Comparison of ENCODE assay signal across 25 cellular contexts in genomic region chr4:75087865-75088264, GRCh38.
DNase-seq lines count a peak whose midpoint lies in the region; ATAC-seq and TF ChIP-seq lines count a peak whose summit lies in the region.
"Had no signal": no experiment of that assay in that cellular context is flagged by ENCODE, and none has a peak within 500 bp of the region (broad histone marks: within the 10 kb centered on the region; RNA-seq: fewer than 3 reads in every experiment).

No MANE protein-coding gene starts in this region.

- DNase-seq in Right ventricle myocardium inferior (ENCODE audit: missing footprints) (no peak), right atrium auricular region (ENCODE audit: low spot score) (no peak), left ventricle myocardium superior (no peak), D341Med (ENCODE audit: low spot score) (no peak), nephron progenitor cell (no peak), caudate nucleus (lab: John Stamatoyannopoulos, UW) (no peak)
- DNase-seq: activated CD4-positive, alpha-beta memory T cell treated with anti-CD3 and anti-CD28 coated beads for 36 hours; activated naive CD4-positive, alpha-beta T cell treated with anti-CD3 and anti-CD28 coated beads, Interleukin-2, amount 10 ng/mL, durations not matched to agents 7 days and 5 days; activated T-cell treated with anti-CD3 and anti-CD28 coated beads, Interleukin-2, amount 50 U/mL, for 1 hour; AML-193; effector CD4-positive, alpha-beta T cell; IMR-90; left colon; NCI-H1417 treated with DMSO at 0.1 percent for 48 hours; NCI-H2171; NCI-H82; stimulated activated CD4-positive, alpha-beta T cell treated with anti-CD3 and anti-CD28 coated beads, Interleukin-4, amount 100 ng/mL, for 4 hours; T-helper 2 cell; WERI-Rb-1 had no signal

- H3K9me3 ChIP-seq in right atrium auricular region: no peaks in the 10 kb centered on the region
- H3K9me3 ChIP-seq: ascending aorta, HAP-1 had no signal

- intact Hi-C loops in Right ventricle myocardium inferior (cut with DNase I) (no loop called here), left ventricle myocardium superior (cut with micrococcal nuclease) (no loop called here)

- peaks cover 4% of the 10 kb centered on the region for H3K27me3 Mint-ChIP-seq in nephron progenitor cell (ENCODE audit: low read depth, poor library complexity)
- H3K27me3 Mint-ChIP-seq: activated CD4-positive, alpha-beta memory T cell treated with anti-CD3 and anti-CD28 coated beads for 36 hours; activated naive CD4-positive, alpha-beta T cell treated with anti-CD3 and anti-CD28 coated beads, Interleukin-2, amount 10 ng/mL, durations not matched to agents 7 days and 5 days had no signal

- H3K27me3 ChIP-seq in right atrium auricular region: no peaks in the 10 kb centered on the region
- H3K27me3 ChIP-seq: ascending aorta had no signal

- peak; percentile 68 for ATAC-seq in Right ventricle myocardium inferior
- ATAC-seq in GM21526 (IDR thresholded peaks at IDR 0.05; ENCODE audit: low FRiP score, unreplicated experiment): peak; percentile 88
- ATAC-seq in HG03025 (IDR thresholded peaks at IDR 0.05; ENCODE audit: low FRiP score, unreplicated experiment): peak; percentile 79
- peak; percentile 96 for ATAC-seq in left ventricle myocardium superior
- ATAC-seq: left colon had no signal

- H3K4me1 ChIP-seq in right atrium auricular region: no peaks in the 10 kb centered on the region
- H3K4me1 ChIP-seq: ascending aorta, HAP-1 had no signal

- H3K36me3 Mint-ChIP-seq in nephron progenitor cell (ENCODE audit: low read depth): peaks cover 21% of the 10 kb centered on the region
- H3K36me3 Mint-ChIP-seq: activated CD4-positive, alpha-beta memory T cell treated with anti-CD3 and anti-CD28 coated beads for 36 hours; activated naive CD4-positive, alpha-beta T cell treated with anti-CD3 and anti-CD28 coated beads, Interleukin-2, amount 10 ng/mL, durations not matched to agents 7 days and 5 days had no signal

- peaks cover 11% of the 10 kb centered on the region for H3K4me1 Mint-ChIP-seq in nephron progenitor cell
- H3K4me1 Mint-ChIP-seq: activated naive CD4-positive, alpha-beta T cell treated with anti-CD3 and anti-CD28 coated beads, Interleukin-2, amount 10 ng/mL, durations not matched to agents 7 days and 5 days had no signal

- H3K4me3 Mint-ChIP-seq in nephron progenitor cell: no peak overlapping the region
- H3K4me3 Mint-ChIP-seq: activated CD4-positive, alpha-beta memory T cell treated with anti-CD3 and anti-CD28 coated beads for 36 hours; activated naive CD4-positive, alpha-beta T cell treated with anti-CD3 and anti-CD28 coated beads, Interleukin-2, amount 10 ng/mL, durations not matched to agents 7 days and 5 days had no signal

- TF ChIP-seq CTCF in right atrium auricular region (IDR thresholded peaks at IDR 0.05) (no peak), nephron progenitor cell (IDR thresholded peaks at IDR 0.05) (no peak)

- no peak overlapping the region for H3K27ac Mint-ChIP-seq in nephron progenitor cell
- H3K27ac Mint-ChIP-seq: activated CD4-positive, alpha-beta memory T cell treated with anti-CD3 and anti-CD28 coated beads for 36 hours; activated naive CD4-positive, alpha-beta T cell treated with anti-CD3 and anti-CD28 coated beads, Interleukin-2, amount 10 ng/mL, durations not matched to agents 7 days and 5 days had no signal

- no peak overlapping the region for H3K27ac ChIP-seq in right atrium auricular region
- H3K27ac ChIP-seq in caudate nucleus (ENCODE audit: low read depth, low read length): no peak overlapping the region
- H3K27ac ChIP-seq: 22Rv1, ascending aorta, HL-60, WERI-Rb-1 had no signal

- H3K4me3 ChIP-seq in right atrium auricular region: no peak overlapping the region
- H3K4me3 ChIP-seq: ascending aorta, HAP-1 had no signal

- no peaks in the 10 kb centered on the region for H3K36me3 ChIP-seq in right atrium auricular region
- H3K36me3 ChIP-seq: ascending aorta, HAP-1, WERI-Rb-1 had no signal

- H3K9me3 Mint-ChIP-seq in nephron progenitor cell: peaks cover 32% of the 10 kb centered on the region
- H3K9me3 Mint-ChIP-seq: activated CD4-positive, alpha-beta memory T cell treated with anti-CD3 and anti-CD28 coated beads for 36 hours; activated naive CD4-positive, alpha-beta T cell treated with anti-CD3 and anti-CD28 coated beads, Interleukin-2, amount 10 ng/mL, durations not matched to agents 7 days and 5 days had no signal
